Comparison of ENCODE assay signal across 9 cellular contexts in genomic region chr5:60883229-60883628, GRCh38. TPM values are rescaled to one million over a fixed set of nuclear protein-coding genes. Genes with fewer than 3 reads are reported as not detected.
DNase-seq lines count a peak whose midpoint lies in the region; TF ChIP-seq lines count a peak whose summit lies in the region.
"Had no signal": no experiment of that assay in that cellular context is flagged by ENCODE, and none has a peak within 500 bp of the region (broad histone marks: within the 10 kb centered on the region; RNA-seq: fewer than 3 reads in every experiment).

No MANE protein-coding gene starts in this region.

- no peak overlapping the region for H3K9ac ChIP-seq in KMS-11

- intact Hi-C loops in head of caudate nucleus (cut with DNase I) = no loop called here

- peaks cover 19% of the 10 kb centered on the region for H3K9me3 Mint-ChIP-seq in mesothelial cell of epicardium

- no peaks in the 10 kb centered on the region for H3K27me3 ChIP-seq in KMS-11 (ENCODE audit: insufficient read depth, low read depth)
- H3K27me3 ChIP-seq in brain microvascular endothelial cell (replicated peaks) = no peaks in the 10 kb centered on the region

- H3K36me3 ChIP-seq in KMS-11 (ENCODE audit: insufficient read depth) (no peaks in the 10 kb centered on the region), brain microvascular endothelial cell (replicated peaks) (no peaks in the 10 kb centered on the region)

- TF ChIP-seq CTCF in KMS-11 (conservative IDR thresholded peaks at IDR 0.05; ENCODE audit: low read depth, low read length) (peak; percentile 67), brain microvascular endothelial cell (IDR thresholded peaks at IDR 0.05; ENCODE audit: low read depth, low read length, missing control alignments) (peak; percentile 53), mesothelial cell of epicardium (IDR thresholded peaks at IDR 0.05; ENCODE audit: unreplicated experiment) (peak; percentile 15)

- in situ Hi-C loops in brain microvascular endothelial cell (cut with HindIII; ENCODE audit: low pct_ligation_motif_present, low sequenced_read_pairs) = no loop called here

- H3K27me3 Mint-ChIP-seq in mesothelial cell of epicardium (ENCODE audit: low read depth) = no peaks in the 10 kb centered on the region

- H3K36me3 Mint-ChIP-seq in mesothelial cell of epicardium = peaks cover 39% of the 10 kb centered on the region

- DNase-seq in GDM1 (lab: John Stamatoyannopoulos, UW) (peak; percentile 23), brain microvascular endothelial cell (peak; percentile 21), mesothelial cell of epicardium (ENCODE audit: low spot score in 2 of 2, unreplicated experiment in 2 of 2) (no peak), NCI-H526 treated with DMSO at 0.1 percent for 48 hours (lab: John Stamatoyannopoulos, UW) (no peak), head of caudate nucleus (no peak)
- no peak for DNase-seq in stimulated activated naive CD4-positive, alpha-beta T cell treated with Interleukin-2 at 50 U/mL for 16 hours (lab: John Stamatoyannopoulos, UW)
- DNase-seq: NCI-H1417 treated with DMSO at 0.1 percent for 48 hours; stimulated activated CD4-positive, alpha-beta T cell treated with anti-CD3 and anti-CD28 coated beads, Interleukin-4, amount 100 ng/mL, for 24 hours had no signal

- H3K4me3 ChIP-seq in KMS-11 (IDR thresholded peaks at IDR 0.05; ENCODE audit: insufficient read depth, low read depth, low read length) = no peak overlapping the region
- no peak overlapping the region for H3K4me3 ChIP-seq in brain microvascular endothelial cell (ENCODE audit: low read depth, low read length)

- H3K4me1 Mint-ChIP-seq in mesothelial cell of epicardium = no peaks in the 10 kb centered on the region

- no peak overlapping the region for H3K27ac Mint-ChIP-seq in mesothelial cell of epicardium

- no peaks in the 10 kb centered on the region for H3K79me2 ChIP-seq in KMS-11 (ENCODE audit: insufficient read depth, low read depth)

- H4K20me1 ChIP-seq in KMS-11 (ENCODE audit: insufficient read depth) = no peaks in the 10 kb centered on the region

- H3K27ac ChIP-seq in KMS-11 = no peak overlapping the region
- no peak overlapping the region for H3K27ac ChIP-seq in brain microvascular endothelial cell

- no peaks in the 10 kb centered on the region for H3K4me1 ChIP-seq in KMS-11 (ENCODE audit: low read depth, poor library complexity, severe bottlenecking)

- no peak overlapping the region for H3K4me2 ChIP-seq in KMS-11

- H3K4me3 Mint-ChIP-seq in mesothelial cell of epicardium = no peak overlapping the region

- H2AFZ ChIP-seq in KMS-11 (ENCODE audit: low read depth) = no peak overlapping the region

RNA-seq across cellular contexts. Expression of gene ELOVL7, which starts 39.2 kb away (rescaled TPM):
- total RNA-seq in mesothelial cell of epicardium = 8.6 to 9.4 TPM (median 9.2 TPM) in 3 replicates

Comparison
In these comparisons a context has a peak if more than half of its experiments do, and no peak if none do; other contexts are left out.
1. DNase-seq: peak in GDM1 (single experiment) and brain microvascular endothelial cell (single experiment); none in mesothelial cell of epicardium (0 of 2), stimulated activated naive CD4-positive, alpha-beta T cell treated with Interleukin-2 at 50 U/mL for 16 hours (single experiment), NCI-H526 treated with DMSO at 0.1 percent for 48 hours (single experiment) and head of caudate nucleus (0 of 42).
2. CTCF ChIP-seq: peak in every context shown above with its lines; median percentile 67 in KMS-11; 53 in brain microvascular endothelial cell; 15 in mesothelial cell of epicardium.